8 cellular contexts compared by ENCODE assay signal in the genomic region with DNA sequence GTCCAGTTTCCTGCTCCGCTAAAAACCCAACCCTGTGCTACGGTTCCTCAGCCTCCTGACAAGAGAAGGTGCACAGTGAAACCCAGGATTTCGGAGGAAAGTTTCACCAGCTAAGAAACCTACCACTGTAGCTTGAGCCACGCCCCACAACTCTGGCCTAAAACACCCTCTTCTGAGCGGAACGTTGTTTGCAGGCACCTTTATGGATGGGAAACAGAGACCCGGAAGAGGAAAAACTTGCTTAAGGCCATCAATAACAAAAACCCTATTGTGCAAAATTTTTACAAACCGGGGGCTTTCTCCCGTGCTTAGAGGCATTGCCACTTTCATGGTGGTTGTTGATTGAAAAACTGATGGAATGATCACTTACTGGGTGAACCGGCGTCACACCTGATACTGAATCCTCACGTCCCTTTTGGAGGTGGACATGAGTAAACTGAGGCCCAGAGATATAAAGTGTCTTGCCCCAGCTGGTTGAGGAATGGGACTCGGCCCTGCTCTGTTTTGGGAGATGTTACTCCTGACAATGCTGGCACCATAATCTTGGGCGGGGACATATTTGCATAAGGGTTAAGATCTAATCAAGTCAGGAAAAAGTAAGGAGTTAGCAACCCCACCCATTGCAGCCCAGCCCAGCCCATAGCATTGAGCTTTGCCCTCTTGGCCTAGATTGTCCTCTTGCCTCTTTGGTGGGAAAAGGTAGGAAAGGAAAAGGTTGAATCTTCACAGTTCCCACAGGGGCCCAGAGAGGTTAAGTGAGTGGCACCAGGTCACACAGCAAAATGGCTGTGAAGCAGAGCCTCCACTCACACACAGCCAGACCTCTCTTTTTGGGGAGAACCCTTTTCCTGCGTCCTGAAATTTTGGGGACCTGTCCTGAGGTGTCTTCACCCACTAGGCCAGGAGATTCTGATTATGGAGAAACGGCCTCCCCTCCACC. TPM values are rescaled to one million over a fixed set of nuclear protein-coding genes. Genes with fewer than 3 reads are reported as not detected.
DNase-seq lines count a peak whose midpoint lies in the region; ATAC-seq and TF ChIP-seq lines count a peak whose summit lies in the region.

No MANE protein-coding gene starts in this region.

- no peaks in the 10 kb centered on the region for H3K4me1 ChIP-seq in cardiac muscle cell (ENCODE audit: low read depth)
- peaks cover 7 to 25% (median 21%) of the 10 kb centered on the region in 9 donors for H3K4me1 ChIP-seq in heart right ventricle
- peaks cover 0 to 23% (median 13%) of the 10 kb centered on the region in 4 donors for H3K4me1 ChIP-seq in sigmoid colon

- 36 to 39% methylated on average over 16 of the region's 16 CpGs for WGBS in heart right ventricle, 2 donors
- 15 to 44% methylated on average over 16 of the region's 16 CpGs for WGBS in sigmoid colon, 2 donors

- H3K27me3 ChIP-seq in cardiac muscle cell (peaks cover 13% of the 10 kb centered on the region), heart right ventricle (peaks cover 0 to 14% (median 0%) of the 10 kb centered on the region in 7 donors), sigmoid colon (no peaks in the 10 kb centered on the region)

- H3K9me3 ChIP-seq in cardiac muscle cell (ENCODE audit: low read depth) (no peaks in the 10 kb centered on the region), heart right ventricle (peaks cover 0 to under 1% (median 0%) of the 10 kb centered on the region in 11 donors), sigmoid colon (no peaks in the 10 kb centered on the region)

- intact Hi-C loops in Right ventricle myocardium inferior (cut with DNase I) (loop anchor here (2.0 to 10.0 kb wide), 3 partner anchors 39 to 123 kb away; partner anchors contain the start of genes LHX6, MRRF and RBM18), heart right ventricle (cut with DNase I) (loop anchor here in 7 of 10 donors (2.0 to 10.0 kb wide), 5 partner anchors 83 to 249 kb away; partner anchors contain the start of genes MRRF (in 5 of the 7), RBM18 (in 5 of the 7) and LHX6 (in 1 of the 7)), sigmoid colon (cut with DNase I) (loop anchor here (2.0 to 5.0 kb wide), 2 partner anchors 83 to 105 kb away; partner anchors contain the start of genes MRRF and RBM18)

- H3K27ac ChIP-seq in cardiac muscle cell (no peak overlapping the region), heart right ventricle (peak overlapping the region; percentile 60 to 87 (median 78)), sigmoid colon (peak overlapping the region; percentile 75 to 84 (median 78))

- TF ChIP-seq CTCF in cardiac muscle cell (IDR thresholded peaks at IDR 0.05; ENCODE audit: low read depth, low read length) (no peak), heart right ventricle (IDR thresholded peaks at IDR 0.05) (no peak), sigmoid colon (IDR thresholded peaks at IDR 0.05) (no peak)

- no peak for TF ChIP-seq EP300 in sigmoid colon (IDR thresholded peaks at IDR 0.05)

- DNase-seq in cardiac muscle cell (ENCODE audit: low read depth in 1 of 2, low spot score in 1 of 2) (peak in 1 of 2 donors; percentile 60), Right ventricle myocardium inferior (ENCODE audit: missing footprints) (no peak), heart right ventricle (no peak), sigmoid colon (no peak), cortex of kidney (lab: John Stamatoyannopoulos, UW) (no peak), NCI-H82 (lab: John Stamatoyannopoulos, UW) (no peak)
- peak; percentile 13 to 25 for DNase-seq in activated CD4-positive, alpha-beta T cell treated with anti-CD3 and anti-CD28 coated beads, Interleukin-2, amount 50 U/mL, for 48 hours

- ATAC-seq in Right ventricle myocardium inferior (no peak), heart right ventricle (peak in 7 of 8 donors; percentile 4 to 31 (median 10)), HG03354 (IDR thresholded peaks at IDR 0.05; ENCODE audit: poor library complexity, severe bottlenecking, unreplicated experiment) (no peak)

- TF ChIP-seq POLR2A in sigmoid colon (IDR thresholded peaks at IDR 0.05): no peak

- peak overlapping the region; percentile 30 for H3K4me3 ChIP-seq in cardiac muscle cell
- peak overlapping the region in 9 of 10 donors; percentile 35 to 65 (median 57) for H3K4me3 ChIP-seq in heart right ventricle
- H3K4me3 ChIP-seq in sigmoid colon: peak overlapping the region; percentile 29 to 67 (median 59)

- no peaks in the 10 kb centered on the region for H3K36me3 ChIP-seq in cardiac muscle cell
- no peaks in the 10 kb centered on the region for H3K36me3 ChIP-seq in heart right ventricle
- no peaks in the 10 kb centered on the region for H3K36me3 ChIP-seq in sigmoid colon

RNA-seq across cellular contexts. Expression of gene PTGS1, which starts 23.2 kb away (rescaled TPM):
- total RNA-seq in cardiac muscle cell: 0.74 and 1.2 TPM in 2 replicates
- 1.4 TPM in 1 of 2 replicates, not detected in the other for polyA plus RNA-seq in cardiac muscle cell
- total RNA-seq in Right ventricle myocardium inferior: 4.0 TPM
- total RNA-seq in heart right ventricle: 10 to 100 TPM in 1 of 10 donors, 1 to 10 TPM in 9; 1.1 to 15.6 (median 4.0) TPM
- polyA plus RNA-seq in heart right ventricle: 1 to 10 TPM in 1 of 2 donors, under 1 TPM in 1; 0.95 to 2.9 TPM
- 100 to 1,000 TPM in 2 of 4 donors, 10 to 100 TPM in 2; 72.6 to 150 (median 121) TPM for total RNA-seq in sigmoid colon
- polyA plus RNA-seq in sigmoid colon: 10 to 100 TPM in 1 of 3 donors, 1 to 10 TPM in 2; 3.0 to 10.8 (median 4.2) TPM

Comparison
In these comparisons a context has a peak if more than half of its experiments do, and no peak if none do; other contexts are left out.
1. ATAC-seq: peak in heart right ventricle (7 of 8); none in Right ventricle myocardium inferior (single experiment) and HG03354 (single experiment).
2. DNase-seq: peak in activated CD4-positive, alpha-beta T cell treated with anti-CD3 and anti-CD28 coated beads, Interleukin-2, amount 50 U/mL, for 48 hours (2 of 2); none in Right ventricle myocardium inferior (single experiment), heart right ventricle (0 of 2), sigmoid colon (single experiment), cortex of kidney (single experiment) and NCI-H82 (single experiment).
3. RNA of gene PTGS1, which starts 23.2 kb away (total RNA-seq): 72.6 to 150 TPM in sigmoid colon; 1.1 to 15.6 TPM in heart right ventricle, 4.0 TPM in Right ventricle myocardium inferior (single experiment) and 0.74 to 1.2 TPM in cardiac muscle cell; every median in the first group is over 4 times any median in the second.
4. Peak in every context shown above with its lines, with median percentiles within 50 percentile points of each other: H3K4me3 ChIP-seq.